Comparison of ENCODE assay signal across 8 cellular contexts in genomic region chr9:127899200-127899943, GRCh38. TPM values are rescaled to one million over a fixed set of nuclear protein-coding genes. Genes with fewer than 3 reads are reported as not detected.
DNase-seq lines count a peak whose midpoint lies in the region; ATAC-seq and TF ChIP-seq lines count a peak whose summit lies in the region.

A gene with protein sequence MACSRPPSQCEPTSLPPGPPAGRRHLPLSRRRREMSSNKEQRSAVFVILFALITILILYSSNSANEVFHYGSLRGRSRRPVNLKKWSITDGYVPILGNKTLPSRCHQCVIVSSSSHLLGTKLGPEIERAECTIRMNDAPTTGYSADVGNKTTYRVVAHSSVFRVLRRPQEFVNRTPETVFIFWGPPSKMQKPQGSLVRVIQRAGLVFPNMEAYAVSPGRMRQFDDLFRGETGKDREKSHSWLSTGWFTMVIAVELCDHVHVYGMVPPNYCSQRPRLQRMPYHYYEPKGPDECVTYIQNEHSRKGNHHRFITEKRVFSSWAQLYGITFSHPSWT (minus strand): TSS chr9:127899603. CDS start chr9:127897981, 1,622 bp downstream.

- TF ChIP-seq POLR2A in GM18526 (IDR thresholded peaks at IDR 0.05; ENCODE audit: extremely low read depth, insufficient read length): peak; percentile 48

- peak within 1 kb of the TSS; percentile 73 to 86 for H3K9ac ChIP-seq in stomach smooth muscle (ENCODE audit: low read length in 2 of 2)

- DNase-seq in AG08396 (ENCODE audit: low spot score) (peak; percentile 93), fibroblast of peridontal ligament (ENCODE audit: extremely low read depth) (peak; percentile 60), naive B cell (peak; percentile 72)
- DNase-seq in activated effector memory CD4-positive, alpha-beta T cell treated with Interleukin-2 at 50 U/mL for 16 hours: peak; percentile 59

- ATAC-seq in HG03196 (IDR thresholded peaks at IDR 0.05; ENCODE audit: unreplicated experiment): peak; percentile 43
- ATAC-seq in naive B cell (ENCODE audit: low read depth in 2 of 2): peak; percentile 85 to 89

- no peaks in the 10 kb centered on the region for H3K27me3 ChIP-seq in stomach smooth muscle (ENCODE audit: control insufficient read depth in 1 of 2, insufficient read depth in 2 of 2, low read length in 2 of 2)

- peak within 1 kb of the TSS; percentile 84 to 93 (median 86) for H3K4me3 Mint-ChIP-seq in naive B cell

- peaks cover 48% of the 10 kb centered on the region for H3K4me1 ChIP-seq in stomach smooth muscle (ENCODE audit: control insufficient read depth, insufficient read depth, low read length)

- no peaks in the 10 kb centered on the region for H3K9me3 ChIP-seq in stomach smooth muscle (ENCODE audit: control insufficient read depth in 2 of 2, low read length in 2 of 2)

- H3K36me3 ChIP-seq in stomach smooth muscle (ENCODE audit: control insufficient read depth in 2 of 2, insufficient read depth in 2 of 2, low read length in 2 of 2): peaks cover 16 to 20% of the 10 kb centered on the region in 2 donors

- peaks cover 12 to 17% of the 10 kb centered on the region in 2 donors for H3K36me3 Mint-ChIP-seq in naive B cell

- peak within 1 kb of the TSS; percentile 84 for H3K27ac ChIP-seq in stomach smooth muscle (ENCODE audit: low read length)

- no peaks in the 10 kb centered on the region for H3K27me3 Mint-ChIP-seq in naive B cell

- H3K4me3 ChIP-seq in stomach smooth muscle (ENCODE audit: low read length in 2 of 2): peak within 1 kb of the TSS; percentile 82 to 85

- peak within 1 kb of the TSS in 5 of 6 donors; percentile 33 to 90 (median 87) for H3K27ac Mint-ChIP-seq in naive B cell

- peaks cover 0 to 6% (median 3%) of the 10 kb centered on the region in 7 donors for H3K9me3 Mint-ChIP-seq in naive B cell

- peaks cover 29 to 57% (median 45%) of the 10 kb centered on the region in 3 donors for H3K4me1 Mint-ChIP-seq in naive B cell

TF ChIP-seq in PFSK-1, 5 proteins besides CTCF, POLR2A, EP300 and RAD21:
- 0 out of 2 replicates have a peak, but pooled peaks have one; percentile 11 for TF ChIP-seq TAF1 (IDR thresholded peaks at IDR 0.05; ENCODE audit: borderline replicate concordance, insufficient read depth, low read length)
- no peak for TF ChIP-seq SIN3A (IDR thresholded peaks at IDR 0.05; ENCODE audit: borderline replicate concordance, insufficient read depth, low read length)
- TF ChIP-seq POLR2AphosphoS5 (IDR thresholded peaks at IDR 0.05; ENCODE audit: low read depth, low read length): no peak
- no peak for TF ChIP-seq FOXP2 (optimal IDR thresholded peaks at IDR 0.05; ENCODE audit: borderline replicate concordance, extremely low read depth, extremely low read length, insufficient read depth)
- TF ChIP-seq, protein P1, sequence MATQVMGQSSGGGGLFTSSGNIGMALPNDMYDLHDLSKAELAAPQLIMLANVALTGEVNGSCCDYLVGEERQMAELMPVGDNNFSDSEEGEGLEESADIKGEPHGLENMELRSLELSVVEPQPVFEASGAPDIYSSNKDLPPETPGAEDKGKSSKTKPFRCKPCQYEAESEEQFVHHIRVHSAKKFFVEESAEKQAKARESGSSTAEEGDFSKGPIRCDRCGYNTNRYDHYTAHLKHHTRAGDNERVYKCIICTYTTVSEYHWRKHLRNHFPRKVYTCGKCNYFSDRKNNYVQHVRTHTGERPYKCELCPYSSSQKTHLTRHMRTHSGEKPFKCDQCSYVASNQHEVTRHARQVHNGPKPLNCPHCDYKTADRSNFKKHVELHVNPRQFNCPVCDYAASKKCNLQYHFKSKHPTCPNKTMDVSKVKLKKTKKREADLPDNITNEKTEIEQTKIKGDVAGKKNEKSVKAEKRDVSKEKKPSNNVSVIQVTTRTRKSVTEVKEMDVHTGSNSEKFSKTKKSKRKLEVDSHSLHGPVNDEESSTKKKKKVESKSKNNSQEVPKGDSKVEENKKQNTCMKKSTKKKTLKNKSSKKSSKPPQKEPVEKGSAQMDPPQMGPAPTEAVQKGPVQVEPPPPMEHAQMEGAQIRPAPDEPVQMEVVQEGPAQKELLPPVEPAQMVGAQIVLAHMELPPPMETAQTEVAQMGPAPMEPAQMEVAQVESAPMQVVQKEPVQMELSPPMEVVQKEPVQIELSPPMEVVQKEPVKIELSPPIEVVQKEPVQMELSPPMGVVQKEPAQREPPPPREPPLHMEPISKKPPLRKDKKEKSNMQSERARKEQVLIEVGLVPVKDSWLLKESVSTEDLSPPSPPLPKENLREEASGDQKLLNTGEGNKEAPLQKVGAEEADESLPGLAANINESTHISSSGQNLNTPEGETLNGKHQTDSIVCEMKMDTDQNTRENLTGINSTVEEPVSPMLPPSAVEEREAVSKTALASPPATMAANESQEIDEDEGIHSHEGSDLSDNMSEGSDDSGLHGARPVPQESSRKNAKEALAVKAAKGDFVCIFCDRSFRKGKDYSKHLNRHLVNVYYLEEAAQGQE (IDR thresholded peaks at IDR 0.05; ENCODE audit: insufficient read depth in 1 of 2, low read depth in 2 of 2, low read length in 2 of 2): no peak
TF ChIP-seq in PFSK-1: peak in this region for 1.

RNA-seq across cellular contexts. Expression of the gene that starts here (rescaled TPM):
- 26.8 TPM for polyA plus RNA-seq in PFSK-1 (2012; ENCODE audit: insufficient read length, low read depth)
- 10 to 100 TPM; 17.2 to 27.8 (median 19.8) TPM for polyA plus RNA-seq in naive B cell (ENCODE audit: low read depth in 6 of 6)

Comparison
In these comparisons a context has a peak if more than half of its experiments do, and no peak if none do; other contexts are left out.
1. Peak in every context shown above with its lines: DNase-seq, ATAC-seq, H3K4me3 ChIP-seq and H3K27ac ChIP-seq.